2 cellular contexts compared by ENCODE assay signal in the genomic region with DNA sequence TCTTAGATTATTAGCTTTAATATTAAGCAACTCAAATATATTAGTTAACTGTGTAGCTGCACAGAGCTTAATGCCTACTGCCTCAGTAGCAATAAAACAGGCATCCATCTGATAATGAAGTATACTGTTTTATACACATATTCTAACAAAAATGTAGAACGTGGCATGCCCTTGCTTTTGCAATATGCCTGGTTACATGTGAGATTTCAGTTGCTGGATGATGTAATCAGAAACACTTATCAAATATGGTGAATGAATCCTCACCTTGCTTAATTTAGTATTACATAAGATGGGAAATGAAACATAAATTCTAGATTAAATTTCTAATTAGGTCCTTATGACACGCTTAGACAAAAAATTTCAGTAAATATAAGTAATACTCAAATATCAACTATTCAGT.
TF ChIP-seq lines count a peak whose summit lies in the region.

No MANE protein-coding gene starts in this region.

TF ChIP-seq in GM12891, 5 proteins besides CTCF, POLR2A, EP300 and RAD21:
- TF ChIP-seq POLR2AphosphoS5 (IDR thresholded peaks at IDR 0.05; ENCODE audit: low read depth, low read length) = no peak

TF ChIP-seq in GM12878, 131 proteins besides CTCF, POLR2A, EP300 and RAD21:
- TF ChIP-seq ATF7 (IDR thresholded peaks at IDR 0.05; ENCODE audit: low read depth) (peak; percentile 60; the same call in 1 of the 2 replicates), HDGF (IDR thresholded peaks at IDR 0.05) (no peak), ZBTB40 (IDR thresholded peaks at IDR 0.05; ENCODE audit: borderline replicate concordance) (no peak)
